9 cellular contexts compared by ENCODE assay signal in the genomic region with DNA sequence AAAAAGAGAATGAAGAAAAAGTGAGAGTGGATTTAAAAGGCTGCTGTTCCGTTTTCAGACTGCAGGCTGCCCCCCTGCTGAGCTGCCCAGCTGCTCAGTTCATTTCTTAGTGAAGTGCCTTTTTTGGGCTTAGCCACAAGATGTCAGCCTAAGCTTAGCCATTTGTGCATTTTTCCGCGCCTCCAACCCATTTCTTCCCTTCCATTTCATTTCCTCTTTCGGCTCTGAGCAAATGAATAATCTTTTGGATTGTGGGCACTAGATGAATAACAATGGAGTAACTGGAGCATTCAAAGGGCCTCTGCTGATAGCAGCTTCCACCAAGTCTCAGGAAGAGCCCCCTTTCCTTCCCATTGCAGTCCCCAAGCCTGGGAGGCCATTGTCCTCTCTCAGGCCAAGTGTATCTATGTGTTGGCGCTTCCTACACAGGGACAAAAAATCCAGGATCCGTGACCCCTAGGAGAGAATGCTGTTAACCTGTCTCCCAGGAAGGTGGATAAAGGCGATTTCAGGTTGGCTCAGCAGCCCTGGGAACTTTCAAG.
DNase-seq lines count a peak whose midpoint lies in the region; ATAC-seq, FAIRE-seq and TF ChIP-seq lines count a peak whose summit lies in the region.
"Had no signal": no experiment of that assay in that cellular context is flagged by ENCODE, and none has a peak within 500 bp of the region (broad histone marks: within the 10 kb centered on the region; RNA-seq: fewer than 3 reads in every experiment).

No MANE protein-coding gene starts in this region.

- no TSS peak for BruUV-seq in HepG2 (replicated peaks; lab: Mats Ljungman, UMichigan)

- POLR2A ChIA-PET in HepG2 (lab: Yijun Ruan, JAX) = interaction anchor here (1.0 kb wide), 1 partner anchor 42 kb away, joined by 3 read pairs; no protein-coding TSS in a partner anchor

- H4K20me1 ChIP-seq in MM.1S (ENCODE audit: insufficient read depth, low read length) = no peaks in the 10 kb centered on the region
- H4K20me1 ChIP-seq in HepG2 (ENCODE audit: insufficient read depth, low read length) = no peaks in the 10 kb centered on the region

- H3K9me3 ChIP-seq in MM.1S (replicated peaks; ENCODE audit: insufficient read depth, low read length) (no peaks in the 10 kb centered on the region), RWPE2 (ENCODE audit: severe bottlenecking) (no peaks in the 10 kb centered on the region), colonic mucosa (no peaks in the 10 kb centered on the region), HepG2 (ENCODE audit: low read length) (no peaks in the 10 kb centered on the region)

- 7% methylated on average over 7 of the region's 7 CpGs for WGBS in HepG2 (ENCODE audit: low lambda C conversion rate)

- H3K4me1 Mint-ChIP-seq in stimulated activated naive CD8-positive, alpha-beta T cell treated with anti-CD3 and anti-CD28 coated beads, Interleukin-15, amount 100 ng/mL, for 72 hours = peaks cover 15% of the 10 kb centered on the region

- in situ Hi-C loops in HepG2 (cut with HindIII; ENCODE audit: extremely low pct_ligation_motif_present, low pct_unique_long_range_greater_than_20kb) = loop anchor here (5.0 to 25.0 kb wide), 3 partner anchors 42 to 860 kb away; partner anchors contain the start of genes ESF1 and NDUFAF5

- no peaks in the 10 kb centered on the region for H3F3A ChIP-seq in MM.1S (ENCODE audit: insufficient read depth, low read length)

- peaks cover 0 to 9% of the 10 kb centered on the region in 2 donors for H3K9me3 Mint-ChIP-seq in stimulated activated naive CD8-positive, alpha-beta T cell treated with anti-CD3 and anti-CD28 coated beads, Interleukin-15, amount 100 ng/mL, for 72 hours

- H3K36me3 ChIP-seq in MM.1S (replicated peaks; ENCODE audit: insufficient read depth, low read length) = no peaks in the 10 kb centered on the region
- H3K36me3 ChIP-seq in RWPE2 (ENCODE audit: low read depth) = no peaks in the 10 kb centered on the region
- no peaks in the 10 kb centered on the region for H3K36me3 ChIP-seq in colonic mucosa
- no peaks in the 10 kb centered on the region for H3K36me3 ChIP-seq in HepG2 (replicated peaks in 1 of 2; ENCODE audit: control insufficient read depth in 1 of 2, insufficient read depth in 2 of 2, low read length in 2 of 2)

- CTCF ChIA-PET in HepG2 (lab: Yijun Ruan, JAX; ENCODE audit: low intra/inter-chr PET ratio, low total read pairs) = interaction anchor here (0.7 to 7.3 kb wide), 10 partner anchors 11 to 847 kb away, joined by 3 to 127 read pairs (median 8); no protein-coding TSS in a partner anchor

- H3K79me2 ChIP-seq in MM.1S (ENCODE audit: low read length) (no peaks in the 10 kb centered on the region), HepG2 (ENCODE audit: insufficient read depth, low read length) (no peaks in the 10 kb centered on the region)

- H3K27me3 ChIP-seq in MM.1S (replicated peaks; ENCODE audit: insufficient read depth, low read length) (peaks cover 9% of the 10 kb centered on the region), RWPE2 (ENCODE audit: insufficient read depth, poor library complexity, severe bottlenecking) (no peaks in the 10 kb centered on the region), colonic mucosa (no peaks in the 10 kb centered on the region), HepG2 (ENCODE audit: control insufficient read depth in 1 of 2, insufficient read depth in 2 of 2, low read length in 2 of 2) (peaks cover 0 to 5% of the 10 kb centered on the region in 2 experiments; a peak in 1 of 5 replicates)

- H2AFZ ChIP-seq in MM.1S (ENCODE audit: low read length) (0 out of 2 replicates have a peak overlapping the region, but pooled peaks have one; percentile 9), HepG2 (ENCODE audit: low read length) (peak overlapping the region; percentile 99)

- H3K9ac ChIP-seq in MM.1S (ENCODE audit: low read length) (no peak overlapping the region), colonic mucosa (ENCODE audit: low read depth in 2 of 2, low read length in 2 of 2) (no peak overlapping the region), HepG2 (ENCODE audit: insufficient read depth, low read depth, low read length) (peak overlapping the region; percentile 66)

- TF ChIP-seq EP300 in HepG2 (IDR thresholded peaks at IDR 0.05; ENCODE audit: low read depth in 2 of 2, low read length in 2 of 2) = 0 out of 4 replicates have a peak, but pooled peaks of 1 of the 2 experiments have one; percentile 24
- no peak for TF ChIP-seq EP300 in HepG2 (CRISPR knock-in tag; IDR thresholded peaks at IDR 0.05; ENCODE audit: borderline replicate concordance)

- FAIRE-seq in GM12891 (lab: Jason Lieb, UNC) (no peak), HepG2 (lab: Jason Lieb, UNC) (peak; percentile 97)

- TF ChIP-seq POLR2A in GM12891 (IDR thresholded peaks at IDR 0.05; ENCODE audit: low read depth, low read length) (no peak), HepG2 (IDR thresholded peaks at IDR 0.05; ENCODE audit: insufficient read depth in 1 of 2, low read depth in 2 of 2, low read length in 2 of 2) (no peak)

- H3K27ac Mint-ChIP-seq in stimulated activated naive CD8-positive, alpha-beta T cell treated with anti-CD3 and anti-CD28 coated beads, Interleukin-15, amount 100 ng/mL, for 72 hours = peak overlapping the region in 1 of 2 donors; percentile 66
- H3K27ac Mint-ChIP-seq: T-cell had no signal

- intact Hi-C loops in colonic mucosa (cut with DNase I) (loop anchor here (5.0 to 10.0 kb wide), 3 partner anchors 42 to 850 kb away; no protein-coding TSS in a partner anchor), HepG2 (cut with micrococcal nuclease; ENCODE audit: unreplicated experiment) (loop anchor here (1.0 to 5.0 kb wide), 9 partner anchors 41 to 862 kb away; partner anchors contain the start of gene NDUFAF5)

- no peaks in the 10 kb centered on the region for H3K9me2 ChIP-seq in MM.1S (replicated peaks; ENCODE audit: insufficient read depth, low read length)

- H3K27me3 Mint-ChIP-seq in stimulated activated naive CD8-positive, alpha-beta T cell treated with anti-CD3 and anti-CD28 coated beads, Interleukin-15, amount 100 ng/mL, for 72 hours = peaks cover 16% of the 10 kb centered on the region
- H3K27me3 Mint-ChIP-seq: T-cell had no signal

- peak; percentile 99 for TF ChIP-seq RAD21 in HepG2 (CRISPR knock-in tag; IDR thresholded peaks at IDR 0.05)

- peak; percentile 66 for DNase-seq in AG09309 (ENCODE audit: low read depth)
- peak; percentile 39 for DNase-seq in GM12891 (ENCODE audit: insufficient read length, low spot score)
- DNase-seq in MM.1S = peak; percentile 79
- DNase-seq in RWPE2 (ENCODE audit: low spot score) = no peak
- peak; percentile 45 for DNase-seq in colonic mucosa
- peak; percentile 89 for DNase-seq in HepG2 (ENCODE audit: low spot score)
- peak; percentile 31 to 33 for DNase-seq in stimulated activated naive CD8-positive, alpha-beta T cell treated with anti-CD3 and anti-CD28 coated beads, Interleukin-15, amount 100 ng/mL, for 72 hours

- peak overlapping the region; percentile 33; the same call in 1 of the 2 replicates for H3K4me2 ChIP-seq in MM.1S (ENCODE audit: low read depth, low read length)
- H3K4me2 ChIP-seq in HepG2 (ENCODE audit: low read depth, low read length) = peak overlapping the region; percentile 98

- H3K4me3 Mint-ChIP-seq in stimulated activated naive CD8-positive, alpha-beta T cell treated with anti-CD3 and anti-CD28 coated beads, Interleukin-15, amount 100 ng/mL, for 72 hours = no peak overlapping the region
- H3K4me3 Mint-ChIP-seq: T-cell had no signal

- H3K4me3 ChIP-seq in AG09309 (ENCODE audit: control insufficient read depth, low read depth, low read length) (no peak overlapping the region), MM.1S (ENCODE audit: low read length) (no peak overlapping the region), RWPE2 (ENCODE audit: severe bottlenecking) (no peak overlapping the region), colonic mucosa (no peak overlapping the region), HepG2 (replicated peaks in 1 of 3; ENCODE audit: insufficient read depth in 1 of 3, low read depth in 2 of 3, low read length in 3 of 3) (peak overlapping the region; percentile 56 to 79 (median 73))

- ATAC-seq in HG02588 (IDR thresholded peaks at IDR 0.05; ENCODE audit: unreplicated experiment) = peak; percentile 91
- ATAC-seq in RWPE2 (ENCODE audit: low read depth) = peak; percentile 61
- ATAC-seq in HepG2 = peak; percentile 84
- peak; percentile 71 for ATAC-seq in stimulated activated naive CD8-positive, alpha-beta T cell treated with anti-CD3 and anti-CD28 coated beads, Interleukin-15, amount 100 ng/mL, for 72 hours

- TF ChIP-seq CTCF in AG09309 (IDR thresholded peaks at IDR 0.05; ENCODE audit: control insufficient read depth, insufficient read depth, low read depth, low read length, missing control alignments) (peak; percentile 89), MM.1S (IDR thresholded peaks at IDR 0.05; ENCODE audit: low read length) (peak; percentile 96), RWPE2 (IDR thresholded peaks at IDR 0.05; ENCODE audit: poor library complexity, severe bottlenecking) (peak; percentile 98), colonic mucosa (IDR thresholded peaks at IDR 0.05) (peak; percentile 79), HepG2 (CRISPR knock-in tag; IDR thresholded peaks at IDR 0.05) (peak; percentile 99)

- H3K4me1 ChIP-seq in MM.1S (ENCODE audit: low read length) (no peaks in the 10 kb centered on the region), RWPE2 (ENCODE audit: insufficient read depth, poor library complexity, severe bottlenecking) (peaks cover 24% of the 10 kb centered on the region), colonic mucosa (no peaks in the 10 kb centered on the region), HepG2 (ENCODE audit: insufficient read depth, low read length) (peaks cover 68% of the 10 kb centered on the region)

- H3K27ac ChIP-seq in MM.1S (ENCODE audit: low read length) (no peak overlapping the region), RWPE2 (ENCODE audit: poor library complexity, severe bottlenecking) (no peak overlapping the region), colonic mucosa (no peak overlapping the region), HepG2 (ENCODE audit: extremely low read length, insufficient read depth, low read length) (peak overlapping the region; percentile 6)

TF ChIP-seq in GM12891, 5 proteins besides CTCF, POLR2A, EP300 and RAD21:
- TF ChIP-seq SPI1 (IDR thresholded peaks at IDR 0.05; ENCODE audit: low read depth, low read length) (peak; percentile 77), POLR2AphosphoS5 (IDR thresholded peaks at IDR 0.05; ENCODE audit: low read depth, low read length) (no peak)

TF ChIP-seq in HepG2, 621 proteins besides CTCF, POLR2A, EP300 and RAD21 (continues in another document):
- TF ChIP-seq PREB (CRISPR knock-in tag; IDR thresholded peaks at IDR 0.05) (no peak), FOXJ3 (CRISPR knock-in tag; IDR thresholded peaks at IDR 0.05; ENCODE audit: borderline replicate concordance) (0 out of 2 replicates have a peak, but pooled peaks have one; percentile 21)

Comparison
In these comparisons a context has a peak if more than half of its experiments do, and no peak if none do; other contexts are left out.
1. H3K4me3 ChIP-seq: peak in HepG2 (3 of 3); none in AG09309 (single experiment), MM.1S (single experiment), RWPE2 (single experiment) and colonic mucosa (single experiment).
2. Peak in every context shown above with its lines, with median percentiles within 50 percentile points of each other: CTCF ChIP-seq and ATAC-seq.